8 cellular contexts compared by ENCODE assay signal in genomic region chr7:154928136-154929005, GRCh38.
DNase-seq lines count a peak whose midpoint lies in the region; ATAC-seq and TF ChIP-seq lines count a peak whose summit lies in the region.

No MANE protein-coding gene starts in this region.

- ATAC-seq in GM18870 (IDR thresholded peaks at IDR 0.05; ENCODE audit: unreplicated experiment) = peak; percentile 86
- ATAC-seq in HG03064 (IDR thresholded peaks at IDR 0.05; ENCODE audit: low read depth, unreplicated experiment) = peak; percentile 88

- H3K27ac ChIP-seq in thymus (ENCODE audit: low read depth) = peak overlapping the region; percentile 97

- peak overlapping the region; percentile 96 for H3K27ac Mint-ChIP-seq in activated CD4-positive, alpha-beta T cell treated with anti-CD3 and anti-CD28 coated beads, Interleukin-2, amount 10 ng/mL, durations not matched to agents 24 days and 14 days

- peaks cover 20% of the 10 kb centered on the region for H3K27me3 Mint-ChIP-seq in activated CD4-positive, alpha-beta T cell treated with anti-CD3 and anti-CD28 coated beads, Interleukin-2, amount 10 ng/mL, durations not matched to agents 24 days and 14 days

- peaks cover 20% of the 10 kb centered on the region for H3K4me1 Mint-ChIP-seq in activated CD4-positive, alpha-beta T cell treated with anti-CD3 and anti-CD28 coated beads, Interleukin-2, amount 10 ng/mL, durations not matched to agents 24 days and 14 days

- DNase-seq in BE2C (no peak), NCI-H2196 (lab: John Stamatoyannopoulos, UW; ENCODE audit: unreplicated experiment) (peak; percentile 61)
- peak; percentile 87 for DNase-seq in activated CD4-positive, alpha-beta T cell treated with anti-CD3 and anti-CD28 coated beads, Interleukin-2, amount 10 ng/mL, durations not matched to agents 24 days and 14 days

- intact Hi-C loops in activated CD4-positive, alpha-beta T cell treated with anti-CD3 and anti-CD28 coated beads, Interleukin-2, amount 10 ng/mL, durations not matched to agents 24 days and 14 days (cut with micrococcal nuclease) = loop anchor here (1.0 to 10.0 kb wide), 5 partner anchors 75 to 836 kb away; partner anchors contain the start of gene PAXIP1

- peak overlapping the region; percentile 96 for H3K4me3 Mint-ChIP-seq in activated CD4-positive, alpha-beta T cell treated with anti-CD3 and anti-CD28 coated beads, Interleukin-2, amount 10 ng/mL, durations not matched to agents 24 days and 14 days

- H3K27me3 ChIP-seq in BE2C (no peaks in the 10 kb centered on the region), endocrine pancreas (ENCODE audit: control insufficient read depth, insufficient read depth, low read length) (no peaks in the 10 kb centered on the region), mucosa of stomach (ENCODE audit: control insufficient read depth, insufficient read depth, low read length) (no peaks in the 10 kb centered on the region), thymus (ENCODE audit: control insufficient read depth, insufficient read depth) (peaks cover 2% of the 10 kb centered on the region)

- no peaks in the 10 kb centered on the region for H3K4me1 ChIP-seq in BE2C
- no peaks in the 10 kb centered on the region for H3K4me1 ChIP-seq in endocrine pancreas (ENCODE audit: control insufficient read depth, insufficient read depth, low read length)
- H3K4me1 ChIP-seq in mucosa of stomach (ENCODE audit: control insufficient read depth, insufficient read depth, low read length) = peaks cover 11% of the 10 kb centered on the region
- H3K4me1 ChIP-seq in thymus (ENCODE audit: control insufficient read depth, insufficient read depth, low read length) = peaks cover 11% of the 10 kb centered on the region

- no peaks in the 10 kb centered on the region for H3K9me3 ChIP-seq in BE2C
- H3K9me3 ChIP-seq in endocrine pancreas (ENCODE audit: control insufficient read depth, low read length) = no peaks in the 10 kb centered on the region
- no peaks in the 10 kb centered on the region for H3K9me3 ChIP-seq in mucosa of stomach (ENCODE audit: control insufficient read depth, low read length)
- no peaks in the 10 kb centered on the region for H3K9me3 ChIP-seq in thymus (ENCODE audit: control insufficient read depth)

- no peak for TF ChIP-seq CTCF in BE2C (IDR thresholded peaks at IDR 0.05; ENCODE audit: low read depth, low read length)

- H3K9ac ChIP-seq in endocrine pancreas (ENCODE audit: control insufficient read depth, insufficient read depth, low read length) = peak overlapping the region; percentile 87
- H3K9ac ChIP-seq in mucosa of stomach (ENCODE audit: low read length) = peak overlapping the region; percentile 80

- no peaks in the 10 kb centered on the region for H3K9me3 Mint-ChIP-seq in activated CD4-positive, alpha-beta T cell treated with anti-CD3 and anti-CD28 coated beads, Interleukin-2, amount 10 ng/mL, durations not matched to agents 24 days and 14 days

- peaks cover 2% of the 10 kb centered on the region for H3K36me3 Mint-ChIP-seq in activated CD4-positive, alpha-beta T cell treated with anti-CD3 and anti-CD28 coated beads, Interleukin-2, amount 10 ng/mL, durations not matched to agents 24 days and 14 days (ENCODE audit: low read depth)

- H3K4me3 ChIP-seq in BE2C (ENCODE audit: low read depth, low read length) (peak overlapping the region; percentile 88), endocrine pancreas (ENCODE audit: control insufficient read depth, insufficient read depth, low read length) (peak overlapping the region; percentile 94), mucosa of stomach (ENCODE audit: low read length) (peak overlapping the region; percentile 85), thymus (ENCODE audit: low read length) (peak overlapping the region; percentile 85)

- H3K36me3 ChIP-seq in BE2C = no peaks in the 10 kb centered on the region
- H3K36me3 ChIP-seq in endocrine pancreas (ENCODE audit: control insufficient read depth, insufficient read depth, low read length) = no peaks in the 10 kb centered on the region
- no peaks in the 10 kb centered on the region for H3K36me3 ChIP-seq in mucosa of stomach (ENCODE audit: control insufficient read depth, insufficient read depth, low read length)
- peaks cover 6% of the 10 kb centered on the region for H3K36me3 ChIP-seq in thymus (ENCODE audit: control insufficient read depth, insufficient read depth)

- 6% methylated on average over 17 of the region's 17 CpGs for WGBS in thymus
